ENCODE assay signal across 1 cellular context in genomic region chr7:38179719-38180333, GRCh38.
TF ChIP-seq lines count a peak whose summit lies in the region.

No MANE protein-coding gene starts in this region.

TF ChIP-seq in K562, 482 proteins besides CTCF, POLR2A, EP300 and RAD21:
- peak; percentile 42; the same call in 1 of the 2 replicates for TF ChIP-seq SMARCA4 (IDR thresholded peaks at IDR 0.05)
- peak; percentile 94 for TF ChIP-seq C11orf30 (IDR thresholded peaks at IDR 0.05; ENCODE audit: low read depth)
- no peak for TF ChIP-seq ELK3 (CRISPR knock-in tag; IDR thresholded peaks at IDR 0.05)
- TF ChIP-seq MAFG (tag; conservative IDR thresholded peaks at IDR 0.05) = peak; percentile 87
- TF ChIP-seq HDAC1 (IDR thresholded peaks at IDR 0.05) = peak in 1 of 2 experiments; percentile 5; a peak in 1 of 4 replicates
- TF ChIP-seq VEZF1 (CRISPR knock-in tag; IDR thresholded peaks at IDR 0.05) = 0 out of 2 replicates have a peak, but pooled peaks have one; percentile 1
- peak in 1 of 3 experiments; percentile 53 for TF ChIP-seq YY1 (IDR thresholded peaks at IDR 0.05; ENCODE audit: borderline replicate concordance in 1 of 3, control insufficient read depth in 1 of 3, extremely low read depth in 1 of 3, insufficient read depth in 3 of 3, insufficient read length in 1 of 3, insufficient replicate concordance in 2 of 3, low read depth in 1 of 3, low read length in 2 of 3)
- TF ChIP-seq NELFE (IDR thresholded peaks at IDR 0.05; ENCODE audit: insufficient read depth, insufficient read length) = no peak
- peak; percentile 66 for TF ChIP-seq MAFK (IDR thresholded peaks at IDR 0.05; ENCODE audit: low read length)
- TF ChIP-seq ZNF592 (IDR thresholded peaks at IDR 0.05) = 0 out of 2 replicates have a peak, but pooled peaks have one; percentile 4
- peak; percentile 76 for TF ChIP-seq MAFF (IDR thresholded peaks at IDR 0.05; ENCODE audit: low read length)
- no peak for TF ChIP-seq KLF1 (tag; IDR thresholded peaks at IDR 0.05)
- peak; percentile 96 for TF ChIP-seq ZNF316 (IDR thresholded peaks at IDR 0.05)
- no peak for TF ChIP-seq NCOA2 (IDR thresholded peaks at IDR 0.05; ENCODE audit: partially characterized antibody in 2 of 2)
- TF ChIP-seq NFE2 (IDR thresholded peaks at IDR 0.05; ENCODE audit: low read depth) = peak; percentile 77
- TF ChIP-seq SRF (CRISPR knock-in tag; IDR thresholded peaks at IDR 0.05) = 0 out of 4 replicates have a peak, but pooled peaks of 1 of the 2 experiments have one; percentile 36
- TF ChIP-seq, protein P1, sequence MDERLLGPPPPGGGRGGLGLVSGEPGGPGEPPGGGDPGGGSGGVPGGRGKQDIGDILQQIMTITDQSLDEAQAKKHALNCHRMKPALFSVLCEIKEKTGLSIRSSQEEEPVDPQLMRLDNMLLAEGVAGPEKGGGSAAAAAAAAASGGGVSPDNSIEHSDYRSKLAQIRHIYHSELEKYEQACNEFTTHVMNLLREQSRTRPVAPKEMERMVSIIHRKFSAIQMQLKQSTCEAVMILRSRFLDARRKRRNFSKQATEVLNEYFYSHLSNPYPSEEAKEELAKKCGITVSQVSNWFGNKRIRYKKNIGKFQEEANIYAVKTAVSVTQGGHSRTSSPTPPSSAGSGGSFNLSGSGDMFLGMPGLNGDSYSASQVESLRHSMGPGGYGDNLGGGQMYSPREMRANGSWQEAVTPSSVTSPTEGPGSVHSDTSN (CRISPR knock-in tag; IDR thresholded peaks at IDR 0.05; ENCODE audit: low read depth) = no peak
- TF ChIP-seq, protein P1 (tag; conservative IDR thresholded peaks at IDR 0.05; ENCODE audit: low read depth) = 0 out of 2 replicates have a peak, but pooled peaks have one; percentile 40
- TF ChIP-seq MYC (IDR thresholded peaks at IDR 0.05; ENCODE audit: low read depth, low read length) = 0 out of 2 replicates have a peak, but pooled peaks have one; percentile 20
- TF ChIP-seq MYC (CRISPR knock-in tag; IDR thresholded peaks at IDR 0.05; ENCODE audit: borderline replicate concordance, low read depth) = no peak
- TF ChIP-seq MGA (IDR thresholded peaks at IDR 0.05) = no peak
- 0 out of 2 replicates have a peak, but pooled peaks have one; percentile 43 for TF ChIP-seq DPF2 (IDR thresholded peaks at IDR 0.05)
- TF ChIP-seq NR2C2 (CRISPR knock-in tag; IDR thresholded peaks at IDR 0.05) = no peak
- 0 out of 2 replicates have a peak, but pooled peaks have one; percentile 32 for TF ChIP-seq NR2C2 (tag; IDR thresholded peaks at IDR 0.05)
- 0 out of 4 replicates have a peak, but pooled peaks of 1 of the 2 experiments have one; percentile 13 for TF ChIP-seq KDM1A (IDR thresholded peaks at IDR 0.05)
TF ChIP-seq in K562: peak in this region for 17.
